In genomic region chr10:92851003-92851402, GRCh38 we compare ENCODE assay signal across 34 cellular contexts.
"Had no signal": no experiment of that assay in that cellular context is flagged by ENCODE, and none has a peak within 500 bp of the region (broad histone marks: within the 10 kb centered on the region; RNA-seq: fewer than 3 reads in every experiment).

No MANE protein-coding gene starts in this region.

- H3K4me1 ChIP-seq: breast epithelium had no signal

- H3K4me3 Mint-ChIP-seq: activated B cell treated with CpG ODN at 0.5 μM for 24 hours; activated CD4-positive, alpha-beta memory T cell treated with anti-CD3 and anti-CD28 coated beads for 36 hours; activated CD8-positive, alpha-beta T cell treated with anti-CD3 and anti-CD28 coated beads for 36 hours; activated naive CD4-positive, alpha-beta T cell treated with anti-CD3 and anti-CD28 coated beads for 36 hours; activated naive CD8-positive, alpha-beta T cell treated with anti-CD3 and anti-CD28 coated beads for 36 hours; activated T-cell treated with anti-CD3 and anti-CD28 coated beads, Interleukin-2, amount 50 U/mL, for 4 hours; activated T-cell treated with anti-CD3 and anti-CD28 coated beads, Interleukin-2, amount 50 U/mL, for 72 hours; activated T-helper 1 cell treated with anti-CD3 and anti-CD28 coated beads, Interleukin-12 subunit alpha, Interleukin-12 subunit beta, Interleukin-2, Interleukin-4 antibody, amounts not matched to agents 30 ng/mL and 10 ng/mL and 1 ng/mL, durations not matched to agents 14 hours and 24 hours and 36 hours; activated T-helper 17 cell treated with anti-CD3 and anti-CD28 coated beads, Interleukin-2, amount 50 U/mL, for 72 hours; T-helper 1 cell treated with Interleukin-12 subunit alpha and Interleukin-12 subunit beta and Interleukin-4 antibody, amounts not matched to agents 30 μg/mL and 1 μg/mL, for 36 hours; T-helper 2 cell treated with Interferon-gamma antibody and Interleukin-4, amounts not matched to agents 5 μg/mL and 100 μg/mL, for 36 hours had no signal

- H3K4me3 ChIP-seq: adrenal gland, ascending aorta, breast epithelium had no signal

- H3K9me3 Mint-ChIP-seq: activated B cell treated with CpG ODN at 0.5 μM for 24 hours; activated CD4-positive, alpha-beta memory T cell treated with anti-CD3 and anti-CD28 coated beads for 36 hours; activated CD8-positive, alpha-beta T cell treated with anti-CD3 and anti-CD28 coated beads for 36 hours; activated naive CD4-positive, alpha-beta T cell treated with anti-CD3 and anti-CD28 coated beads for 36 hours; activated T-cell treated with anti-CD3 and anti-CD28 coated beads, Interleukin-2, amount 50 U/mL, for 4 hours; activated T-cell treated with anti-CD3 and anti-CD28 coated beads, Interleukin-2, amount 50 U/mL, for 72 hours; activated T-helper 1 cell treated with anti-CD3 and anti-CD28 coated beads, Interleukin-12 subunit alpha, Interleukin-12 subunit beta, Interleukin-2, Interleukin-4 antibody, amounts not matched to agents 30 ng/mL and 10 ng/mL and 1 ng/mL, durations not matched to agents 14 hours and 24 hours and 36 hours; activated T-helper 17 cell treated with anti-CD3 and anti-CD28 coated beads, Interleukin-2, amount 50 U/mL, for 72 hours; T-helper 1 cell treated with Interleukin-12 subunit alpha and Interleukin-12 subunit beta and Interleukin-4 antibody, amounts not matched to agents 30 μg/mL and 1 μg/mL, for 36 hours had no signal

- H3K27ac ChIP-seq: adrenal gland, ascending aorta, breast epithelium, VCaP had no signal

- DNase-seq: activated B cell treated with CpG ODN at 0.5 μM for 24 hours; activated CD4-positive, alpha-beta memory T cell treated with anti-CD3 and anti-CD28 coated beads for 36 hours; activated CD4-positive, alpha-beta T cell treated with anti-CD3 and anti-CD28 coated beads for 48 hours; activated CD4-positive, alpha-beta T cell treated with anti-CD3 and anti-CD28 coated beads, Interleukin-2, amount 50 U/mL, for 1 hour; activated CD4-positive, alpha-beta T cell treated with anti-CD3 and anti-CD28 coated beads, Interleukin-2, amount 50 U/mL, for 4 hours; activated CD4-positive, CD25-positive, alpha-beta regulatory T cell treated with anti-CD3 and anti-CD28 coated beads, Interleukin-2, amount 50 U/mL, for 72 hours; activated CD8-positive, alpha-beta memory T cell treated with anti-CD3 and anti-CD28 coated beads, Interleukin-2, amount 50 U/mL, for 4 hours; activated CD8-positive, alpha-beta T cell treated with anti-CD3 and anti-CD28 coated beads for 36 hours; activated effector memory CD4-positive, alpha-beta T cell treated with anti-CD3 and anti-CD28 coated beads, Interleukin-2, amount 50 U/mL, for 16 hours; activated gamma-delta T cell treated with Interleukin-2 at 50 U/mL for 16 hours; activated naive CD4-positive, alpha-beta T cell; activated naive CD4-positive, alpha-beta T cell treated with anti-CD3 and anti-CD28 coated beads for 36 hours; activated naive CD4-positive, alpha-beta T cell treated with anti-CD3 and anti-CD28 coated beads, Interleukin-2, amount 50 U/mL, for 16 hours; activated naive CD8-positive, alpha-beta T cell treated with anti-CD3 and anti-CD28 coated beads for 36 hours; activated T-cell treated with anti-CD3 and anti-CD28 coated beads for 4 hours; activated T-cell treated with anti-CD3 and anti-CD28 coated beads, Interleukin-2, amount 50 U/mL, for 1 hour; activated T-cell treated with anti-CD3 and anti-CD28 coated beads, Interleukin-2, amount 50 U/mL, for 4 hours; activated T-cell treated with anti-CD3 and anti-CD28 coated beads, Interleukin-2, amount 50 U/mL, for 72 hours; adrenal gland; amniotic stem cell; anterior cingulate cortex; central memory CD4-positive, alpha-beta T cell; T-helper 1 cell; T-helper 2 cell; T-helper 9 cell had no signal

- H3K27me3 Mint-ChIP-seq: activated B cell treated with CpG ODN at 0.5 μM for 24 hours; activated CD4-positive, alpha-beta memory T cell treated with anti-CD3 and anti-CD28 coated beads for 36 hours; activated CD8-positive, alpha-beta T cell treated with anti-CD3 and anti-CD28 coated beads for 36 hours; activated naive CD8-positive, alpha-beta T cell treated with anti-CD3 and anti-CD28 coated beads for 36 hours; activated T-helper 17 cell treated with anti-CD3 and anti-CD28 coated beads, Interleukin-2, amount 50 U/mL, for 72 hours had no signal

- ATAC-seq: activated CD8-positive, alpha-beta T cell treated with anti-CD3 and anti-CD28 coated beads for 36 hours; activated naive CD4-positive, alpha-beta T cell treated with anti-CD3 and anti-CD28 coated beads, Interleukin-2, amount 50 U/mL, for 72 hours; activated T-cell treated with anti-CD3 and anti-CD28 coated beads, Interleukin-2, amount 50 U/mL, for 4 hours; activated T-cell treated with anti-CD3 and anti-CD28 coated beads, Interleukin-2, amount 50 U/mL, for 72 hours; activated T-helper 17 cell treated with anti-CD3 and anti-CD28 coated beads, Interleukin-2, amount 50 U/mL, for 72 hours had no signal

- H3K27me3 ChIP-seq: adrenal gland, ascending aorta, breast epithelium had no signal

- H3K9me3 ChIP-seq: adrenal gland, ascending aorta, breast epithelium had no signal

- H3K36me3 ChIP-seq: adrenal gland, ascending aorta, breast epithelium had no signal

- H3K36me3 Mint-ChIP-seq: activated CD4-positive, alpha-beta memory T cell treated with anti-CD3 and anti-CD28 coated beads for 36 hours had no signal

- H3K27ac Mint-ChIP-seq: activated B cell treated with CpG ODN at 0.5 μM for 24 hours; activated CD4-positive, alpha-beta memory T cell treated with anti-CD3 and anti-CD28 coated beads for 36 hours; activated CD8-positive, alpha-beta T cell treated with anti-CD3 and anti-CD28 coated beads for 36 hours; activated naive CD4-positive, alpha-beta T cell treated with anti-CD3 and anti-CD28 coated beads for 36 hours; activated naive CD8-positive, alpha-beta T cell treated with anti-CD3 and anti-CD28 coated beads for 36 hours; activated T-cell treated with anti-CD3 and anti-CD28 coated beads, Interleukin-2, amount 50 U/mL, for 72 hours; activated T-helper 1 cell treated with anti-CD3 and anti-CD28 coated beads, Interleukin-12 subunit alpha, Interleukin-12 subunit beta, Interleukin-2, Interleukin-4 antibody, amounts not matched to agents 30 ng/mL and 10 ng/mL and 1 ng/mL, durations not matched to agents 14 hours and 24 hours and 36 hours; activated T-helper 17 cell treated with anti-CD3 and anti-CD28 coated beads, Interleukin-2, amount 50 U/mL, for 72 hours; brain; T-helper 1 cell treated with Interleukin-12 subunit alpha and Interleukin-12 subunit beta and Interleukin-4 antibody, amounts not matched to agents 30 μg/mL and 1 μg/mL, for 36 hours; T-helper 2 cell treated with Interferon-gamma antibody and Interleukin-4, amounts not matched to agents 5 μg/mL and 100 μg/mL, for 36 hours had no signal
